ENCODE assay signal across 20 cellular contexts in the genomic region with DNA sequence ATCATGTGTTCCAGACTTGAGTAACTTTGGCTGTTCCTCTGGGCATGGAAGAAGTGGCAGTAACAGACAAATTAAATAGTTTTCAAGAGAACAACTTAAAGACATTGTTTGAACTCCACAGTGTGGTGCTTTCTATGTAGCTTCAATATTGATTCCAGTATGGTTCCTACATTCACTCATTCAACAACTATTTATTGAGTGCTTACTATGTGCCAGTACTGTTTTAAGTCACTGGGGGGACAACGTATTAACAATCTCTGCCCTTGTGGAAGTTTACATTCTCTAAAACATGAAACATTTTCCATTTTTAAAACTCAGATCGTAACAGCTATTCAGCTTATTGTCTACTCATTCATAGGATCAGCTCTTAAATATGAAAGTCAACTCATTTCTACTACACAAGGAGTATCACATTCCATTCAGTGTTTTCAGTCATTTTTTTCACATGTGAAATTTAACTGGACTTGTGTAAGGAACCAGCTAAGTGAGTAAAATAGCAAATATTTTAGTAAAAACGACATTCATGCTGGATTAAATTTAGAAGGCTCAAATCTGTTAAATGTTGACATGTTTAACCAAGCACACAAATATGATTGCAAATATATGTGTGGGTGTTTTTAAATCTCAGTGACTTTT.
"Had no signal": no experiment of that assay in that cellular context is flagged by ENCODE, and none has a peak within 500 bp of the region (broad histone marks: within the 10 kb centered on the region; RNA-seq: fewer than 3 reads in every experiment).

No MANE protein-coding gene starts in this region.

- DNase-seq: activated B cell treated with CpG ODN at 0.5 μM for 24 hours; activated CD4-positive, alpha-beta T cell treated with anti-CD3 and anti-CD28 coated beads for 4 hours; activated CD8-positive, alpha-beta T cell treated with anti-CD3 and anti-CD28 coated beads for 36 hours; activated effector memory CD4-positive, alpha-beta T cell treated with anti-CD3 and anti-CD28 coated beads, Interleukin-2, amount 50 U/mL, for 16 hours; activated naive CD4-positive, alpha-beta T cell treated with anti-CD3 and anti-CD28 coated beads, Interleukin-2, amount 50 U/mL, for 16 hours; activated T-cell treated with anti-CD3 and anti-CD28 coated beads, Interleukin-2, amount 50 U/mL, for 48 hours; heart right ventricle; immature natural killer cell; kidney glomerular epithelial cell; left ventricle myocardium superior; nephron progenitor cell; nucleus accumbens; posterior cingulate gyrus; stimulated activated CD4-positive, alpha-beta T cell treated with anti-CD3 and anti-CD28 coated beads, Interleukin-2, amount 100 ng/mL, for 24 hours; stimulated activated naive CD8-positive, alpha-beta T cell treated with anti-CD3 and anti-CD28 coated beads, Interleukin-15, Interleukin-2, amounts not matched to agents 100 U/mL and 50 U/mL, for 24 hours; testis; upper lobe of right lung had no signal

- H3K4me3 ChIP-seq: heart right ventricle, right atrium auricular region, testis, upper lobe of right lung had no signal

- H3K4me1 Mint-ChIP-seq: activated B cell treated with CpG ODN at 0.5 μM for 24 hours, immature natural killer cell had no signal

- H3K27ac Mint-ChIP-seq: activated B cell treated with CpG ODN at 0.5 μM for 24 hours; activated CD8-positive, alpha-beta T cell treated with anti-CD3 and anti-CD28 coated beads for 36 hours; immature natural killer cell had no signal

- FAIRE-seq: bronchial epithelial cell, frontal cortex had no signal

- H3K4me3 Mint-ChIP-seq: activated B cell treated with CpG ODN at 0.5 μM for 24 hours; activated CD8-positive, alpha-beta T cell treated with anti-CD3 and anti-CD28 coated beads for 36 hours; immature natural killer cell; nephron progenitor cell had no signal

- H3K9me3 Mint-ChIP-seq: activated CD8-positive, alpha-beta T cell treated with anti-CD3 and anti-CD28 coated beads for 36 hours had no signal

- ATAC-seq: activated CD8-positive, alpha-beta T cell treated with anti-CD3 and anti-CD28 coated beads for 36 hours; heart right ventricle; left ventricle myocardium superior; stimulated activated naive CD8-positive, alpha-beta T cell treated with anti-CD3 and anti-CD28 coated beads, Interleukin-15, Interleukin-2, amounts not matched to agents 100 U/mL and 50 U/mL, for 24 hours; upper lobe of right lung had no signal

- H3K27me3 Mint-ChIP-seq: activated CD8-positive, alpha-beta T cell treated with anti-CD3 and anti-CD28 coated beads for 36 hours had no signal
